22 cellular contexts compared by ENCODE assay signal in the genomic region with DNA sequence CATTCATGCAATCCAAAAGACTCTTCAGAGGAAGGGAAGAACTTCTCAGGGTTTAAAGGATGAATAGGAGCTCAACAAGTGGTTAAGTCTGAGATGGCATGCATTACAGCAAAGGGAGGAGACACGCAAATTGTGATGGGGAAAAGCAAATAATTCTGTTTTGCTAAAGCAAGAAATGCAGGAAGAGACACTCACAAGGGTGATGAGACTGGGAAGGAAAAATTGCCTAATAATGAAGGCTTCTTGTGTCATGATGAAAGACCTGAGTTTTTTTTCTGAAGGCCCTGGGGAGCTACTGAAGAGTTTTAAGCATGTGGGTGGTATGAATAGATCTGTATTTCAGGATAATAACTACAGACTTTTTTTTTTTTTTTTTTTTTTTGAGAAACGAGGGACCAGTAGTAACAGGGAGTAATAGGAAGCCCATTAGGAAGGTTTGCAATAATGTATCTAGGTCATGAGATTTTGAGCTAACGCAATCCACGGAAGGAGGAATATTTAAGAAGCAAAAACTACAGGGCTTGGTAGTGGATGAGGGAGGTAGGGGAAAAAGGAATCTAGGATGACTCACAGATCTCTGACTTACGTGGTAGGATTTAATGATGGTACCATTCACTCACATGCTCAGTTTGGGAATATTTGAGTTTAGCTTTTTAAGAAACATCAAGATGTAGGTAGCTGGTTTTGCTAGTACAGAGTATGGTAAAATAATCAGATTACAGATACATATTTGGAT. TPM values are rescaled to one million over a fixed set of nuclear protein-coding genes. Genes with fewer than 3 reads are reported as not detected.
A peak's percentile ranks its signal among the peaks of the same experiment; 100 is the strongest.
DNase-seq lines count a peak whose midpoint lies in the region; ATAC-seq and TF ChIP-seq lines count a peak whose summit lies in the region.
"Had no signal": no experiment of that assay in that cellular context is flagged by ENCODE, and none has a peak within 500 bp of the region (broad histone marks: within the 10 kb centered on the region; RNA-seq: fewer than 3 reads in every experiment).

No MANE protein-coding gene starts in this region.

- POLR2A ChIA-PET in naive thymus-derived CD8-positive, alpha-beta T cell (lab: Charles Lee), result no interaction called here

- peaks cover 0 to 12% (median 0%) of the 10 kb centered on the region in 9 donors for H3K9me3 Mint-ChIP-seq in naive thymus-derived CD8-positive, alpha-beta T cell
- H3K9me3 Mint-ChIP-seq: natural killer cell treated with Interleukin-12 subunit alpha and Interleukin-12 subunit beta and Interleukin-15 and Interleukin-18, amount 100 ng/mL, for 72 hours; T-helper 2 cell treated with Interferon-gamma antibody and Interleukin-4, amounts not matched to agents 5 μg/mL and 100 μg/mL, for 36 hours had no signal

- peaks cover 3 to 11% (median 6%) of the 10 kb centered on the region in 5 donors for H3K27me3 Mint-ChIP-seq in naive thymus-derived CD8-positive, alpha-beta T cell

- no peak for TF ChIP-seq CTCF in cardiac fibroblast (IDR thresholded peaks at IDR 0.05; ENCODE audit: low read depth, low read length)

- no peaks in the 10 kb centered on the region for H3K36me3 Mint-ChIP-seq in naive thymus-derived CD8-positive, alpha-beta T cell
- H3K36me3 Mint-ChIP-seq: natural killer cell treated with Interleukin-12 subunit alpha and Interleukin-12 subunit beta and Interleukin-15 and Interleukin-18, amount 100 ng/mL, for 72 hours; stimulated activated naive B cell treated with anti-CD40 and anti-IgM and Interleukin-4, amounts not matched to agents 10 μg/mL and 1 μg/mL and 100 μg/mL, for 72 hours had no signal

- DNase-seq in NCI-H2227 treated with DMSO at 0.1 percent for 48 hours (lab: John Stamatoyannopoulos, UW) (peak; percentile 11), NCI-H2227 (lab: John Stamatoyannopoulos, UW; ENCODE audit: unreplicated experiment) (no peak), NCI-H460 (ENCODE audit: extremely low read depth, low read depth) (peak; percentile 90), cardiac fibroblast (ENCODE audit: low read depth in 2 of 2) (peak; percentile 19 to 68), stromal cell of bone marrow (ENCODE audit: low read depth) (peak; percentile 30), NCI-H1694 treated with DMSO at 0.1 percent for 48 hours (lab: John Stamatoyannopoulos, UW) (no peak)
- DNase-seq in naive thymus-derived CD8-positive, alpha-beta T cell, result no peak
- DNase-seq: 8988T; activated CD4-positive, CD25-positive, alpha-beta regulatory T cell treated with anti-CD3 and anti-CD28 coated beads, Interleukin-2, amount 50 U/mL, for 72 hours; activated CD8-positive, alpha-beta memory T cell treated with anti-CD3 and anti-CD28 coated beads, Interleukin-2, amount 50 U/mL, for 4 hours; activated gamma-delta T cell treated with Interleukin-2 at 50 U/mL for 16 hours; anterior cingulate cortex; DMS79; stimulated activated CD4-positive, alpha-beta T cell treated with anti-CD3 and anti-CD28 coated beads, Interleukin-12 subunit alpha, Interleukin-12 subunit beta, amount 100 ng/mL, for 4 hours; stimulated activated naive B cell treated with anti-CD40 and anti-IgM and Interleukin-4, amounts not matched to agents 10 μg/mL and 1 μg/mL and 100 μg/mL, for 72 hours; upper lobe of left lung had no signal

- H3K4me3 Mint-ChIP-seq in naive thymus-derived CD8-positive, alpha-beta T cell, result no peak overlapping the region
- H3K4me3 Mint-ChIP-seq: natural killer cell treated with Interleukin-12 subunit alpha and Interleukin-12 subunit beta and Interleukin-15 and Interleukin-18, amount 100 ng/mL, for 72 hours; stimulated activated naive B cell treated with anti-CD40 and anti-IgM and Interleukin-4, amounts not matched to agents 10 μg/mL and 1 μg/mL and 100 μg/mL, for 72 hours; T-helper 2 cell treated with Interferon-gamma antibody and Interleukin-4, amounts not matched to agents 5 μg/mL and 100 μg/mL, for 36 hours had no signal

- no peaks in the 10 kb centered on the region for H3K4me1 Mint-ChIP-seq in naive thymus-derived CD8-positive, alpha-beta T cell
- H3K4me1 Mint-ChIP-seq: stimulated activated naive B cell treated with anti-CD40 and anti-IgM and Interleukin-4, amounts not matched to agents 10 μg/mL and 1 μg/mL and 100 μg/mL, for 72 hours had no signal

- no peak overlapping the region for H3K4me3 ChIP-seq in cardiac fibroblast (replicated peaks in 1 of 2; ENCODE audit: low read depth in 2 of 2, low read length in 2 of 2)
- H3K4me3 ChIP-seq: lung, prostate gland, upper lobe of left lung had no signal

- no peak overlapping the region for H3K27ac Mint-ChIP-seq in naive thymus-derived CD8-positive, alpha-beta T cell
- H3K27ac Mint-ChIP-seq: natural killer cell treated with Interleukin-12 subunit alpha and Interleukin-12 subunit beta and Interleukin-15 and Interleukin-18, amount 100 ng/mL, for 72 hours; stimulated activated naive B cell treated with anti-CD40 and anti-IgM and Interleukin-4, amounts not matched to agents 10 μg/mL and 1 μg/mL and 100 μg/mL, for 72 hours; T-helper 2 cell treated with Interferon-gamma antibody and Interleukin-4, amounts not matched to agents 5 μg/mL and 100 μg/mL, for 36 hours had no signal

- ATAC-seq in GM21515 (IDR thresholded peaks at IDR 0.05; ENCODE audit: unreplicated experiment), result no peak
- no peak for ATAC-seq in naive thymus-derived CD8-positive, alpha-beta T cell
- ATAC-seq: natural killer cell treated with Interleukin-12 subunit alpha and Interleukin-12 subunit beta and Interleukin-15 and Interleukin-18, amount 100 ng/mL, for 72 hours; stimulated activated naive B cell treated with anti-CD40 and anti-IgM and Interleukin-4, amounts not matched to agents 10 μg/mL and 1 μg/mL and 100 μg/mL, for 72 hours had no signal

RNA-seq across cellular contexts. Expression of a gene that starts 16.0 kb away (rescaled TPM):
- total RNA-seq in NCI-H460 (2014; rRNA removed; shearing (Covaris generic)), result 0.15 and 0.23 TPM in 2 replicates
- polyA plus RNA-seq in NCI-H460 (2014; cell fraction: nucleus; rRNA removed), result 0.42 TPM in 1 of 2 replicates, not detected in the other
- not detected for total RNA-seq in naive thymus-derived CD8-positive, alpha-beta T cell
- not detected for polyA plus RNA-seq in naive thymus-derived CD8-positive, alpha-beta T cell
- total RNA-seq: natural killer cell treated with Interleukin-12 subunit alpha and Interleukin-12 subunit beta and Interleukin-15 and Interleukin-18, amount 100 ng/mL, for 72 hours had no signal

RNA-seq across cellular contexts. Expression of a gene that starts 25.1 kb away (rescaled TPM):
- total RNA-seq in NCI-H460 (2014; rRNA removed; shearing (Covaris generic)), result 107 and 126 TPM in 2 replicates
- polyA plus RNA-seq in NCI-H460 (2014; cell fraction: nucleus; rRNA removed), result 123 and 139 TPM in 2 replicates
- not detected for total RNA-seq in naive thymus-derived CD8-positive, alpha-beta T cell
- not detected for polyA plus RNA-seq in naive thymus-derived CD8-positive, alpha-beta T cell
- total RNA-seq: epithelial cell of proximal tubule; lung; natural killer cell treated with Interleukin-12 subunit alpha and Interleukin-12 subunit beta and Interleukin-15 and Interleukin-18, amount 100 ng/mL, for 72 hours had no signal

RNA-seq across cellular contexts. Expression of a gene that starts 33.6 kb away (rescaled TPM):
- not detected in 2 replicates for total RNA-seq in NCI-H460 (2014; rRNA removed; shearing (Covaris generic))
- polyA plus RNA-seq in NCI-H460 (2014; cell fraction: nucleus; rRNA removed), result not detected in 2 replicates
- total RNA-seq in naive thymus-derived CD8-positive, alpha-beta T cell, result not detected
- polyA plus RNA-seq in naive thymus-derived CD8-positive, alpha-beta T cell, result not detected
- total RNA-seq: epithelial cell of proximal tubule; natural killer cell treated with Interleukin-12 subunit alpha and Interleukin-12 subunit beta and Interleukin-15 and Interleukin-18, amount 100 ng/mL, for 72 hours had no signal

Comparison
In these comparisons a context has a peak if more than half of its experiments do, and no peak if none do; other contexts are left out.
1. DNase-seq: peak in NCI-H2227 treated with DMSO at 0.1 percent for 48 hours (single experiment), NCI-H460 (single experiment), cardiac fibroblast (2 of 2) and stromal cell of bone marrow (single experiment); none in NCI-H2227 (single experiment), NCI-H1694 treated with DMSO at 0.1 percent for 48 hours (single experiment) and naive thymus-derived CD8-positive, alpha-beta T cell (0 of 10).
2. RNA of a gene that starts 25.1 kb away (total RNA-seq): 107 to 126 TPM in NCI-H460; not detected in naive thymus-derived CD8-positive, alpha-beta T cell; every median in the first group is over 100 times any median in the second.